Comparison of ENCODE assay signal across 16 cellular contexts in the genomic region with DNA sequence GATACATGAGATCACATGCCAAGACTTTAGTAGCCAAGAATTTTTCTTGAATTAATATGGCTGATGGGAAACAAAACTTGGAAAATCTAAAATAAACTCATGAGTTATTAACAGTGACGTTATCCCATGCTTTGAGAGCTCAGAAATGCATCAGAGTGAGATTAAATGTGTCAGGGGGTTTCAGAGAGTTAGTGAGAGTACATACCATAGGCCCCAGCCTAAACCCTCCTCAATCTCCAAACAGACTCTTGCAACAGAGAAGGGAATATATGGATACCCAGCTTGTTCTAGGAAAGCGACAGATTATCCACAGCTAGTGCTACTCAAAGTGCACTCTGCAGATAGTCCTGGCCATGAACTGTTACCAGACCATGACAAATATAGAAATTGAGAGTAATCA. TPM values are rescaled to one million over a fixed set of nuclear protein-coding genes. Genes with fewer than 3 reads are reported as not detected.
DNase-seq lines count a peak whose midpoint lies in the region; ATAC-seq and TF ChIP-seq lines count a peak whose summit lies in the region.
"Had no signal": no experiment of that assay in that cellular context is flagged by ENCODE, and none has a peak within 500 bp of the region (broad histone marks: within the 10 kb centered on the region; RNA-seq: fewer than 3 reads in every experiment).

No MANE protein-coding gene starts in this region.

- H3K9me3 ChIP-seq in adipocyte (ENCODE audit: control insufficient read depth, low read length) (no peaks in the 10 kb centered on the region), left lung (no peaks in the 10 kb centered on the region), thoracic aorta (no peaks in the 10 kb centered on the region)
- H3K9me3 ChIP-seq: BLaER1, Peyer's patch had no signal

- H3K36me3 ChIP-seq in adipocyte (ENCODE audit: control insufficient read depth, insufficient read depth, low read length, severe bottlenecking) (no peaks in the 10 kb centered on the region), left lung (no peaks in the 10 kb centered on the region), thoracic aorta (no peaks in the 10 kb centered on the region)
- H3K36me3 ChIP-seq: BLaER1, Peyer's patch had no signal

- H3K4me1 ChIP-seq in adipocyte (ENCODE audit: control insufficient read depth, insufficient read depth, low read length) (peaks cover 37% of the 10 kb centered on the region), left lung (no peaks in the 10 kb centered on the region), thoracic aorta (ENCODE audit: control insufficient read depth in 1 of 2, low read depth in 2 of 2) (peaks cover 19 to 33% of the 10 kb centered on the region in 2 donors)
- H3K4me1 ChIP-seq: BLaER1, Peyer's patch had no signal

- H3K27ac ChIP-seq in left lung (no peak overlapping the region), thoracic aorta (peak overlapping the region; percentile 24 to 68)
- H3K27ac ChIP-seq: BLaER1, Peyer's patch had no signal

- H3K9me3 Mint-ChIP-seq in activated T-helper 2 cell treated with anti-CD3 and anti-CD28 coated beads, Interferon-gamma antibody, Interleukin-2, Interleukin-4, amounts not matched to agents 10 μg/mL and 5 μg/mL and 100 μg/mL, durations not matched to agents 14 hours and 24 hours and 36 hours, result no peaks in the 10 kb centered on the region

- intact Hi-C loops in left lung (cut with DNase I), result no loop called here
- intact Hi-C loops in activated T-helper 2 cell treated with anti-CD3 and anti-CD28 coated beads, Interferon-gamma antibody, Interleukin-2, Interleukin-4, amounts not matched to agents 10 μg/mL and 5 μg/mL and 100 μg/mL, durations not matched to agents 14 hours and 24 hours and 36 hours (cut with micrococcal nuclease), result no loop called here

- peak overlapping the region; percentile 65 for H3K9ac ChIP-seq in adipocyte (ENCODE audit: low read length)
- H3K9ac ChIP-seq: BLaER1 had no signal

- H3K27ac Mint-ChIP-seq in activated T-helper 2 cell treated with anti-CD3 and anti-CD28 coated beads, Interferon-gamma antibody, Interleukin-2, Interleukin-4, amounts not matched to agents 10 μg/mL and 5 μg/mL and 100 μg/mL, durations not matched to agents 14 hours and 24 hours and 36 hours, result no peak overlapping the region

- H3K27me3 ChIP-seq in adipocyte (replicated peaks; ENCODE audit: control insufficient read depth, insufficient read depth, low read length) (no peaks in the 10 kb centered on the region), left lung (no peaks in the 10 kb centered on the region), thoracic aorta (replicated peaks; ENCODE audit: insufficient read depth) (no peaks in the 10 kb centered on the region)
- H3K27me3 ChIP-seq: BLaER1, Peyer's patch had no signal

- no peak overlapping the region for H3K4me3 Mint-ChIP-seq in activated T-helper 2 cell treated with anti-CD3 and anti-CD28 coated beads, Interferon-gamma antibody, Interleukin-2, Interleukin-4, amounts not matched to agents 10 μg/mL and 5 μg/mL and 100 μg/mL, durations not matched to agents 14 hours and 24 hours and 36 hours (ENCODE audit: low read depth)

- DNase-seq in adipocyte (ENCODE audit: low read depth), result peak; percentile 10
- DNase-seq in fibroblast of the conjunctiva (ENCODE audit: low read depth), result peak; percentile 10
- no peak for DNase-seq in left lung
- no peak for DNase-seq in thoracic aorta (ENCODE audit: low spot score)
- no peak for DNase-seq in activated CD4-positive, alpha-beta T cell treated with anti-CD3 and anti-CD28 coated beads for 48 hours
- no peak for DNase-seq in NCI-H2196 treated with DMSO at 0.1 percent for 48 hours (lab: John Stamatoyannopoulos, UW; ENCODE audit: unreplicated experiment)
- no peak for DNase-seq in SHP77 (lab: John Stamatoyannopoulos, UW)
- DNase-seq in activated T-helper 2 cell treated with anti-CD3 and anti-CD28 coated beads, Interferon-gamma antibody, Interleukin-2, Interleukin-4, amounts not matched to agents 10 μg/mL and 5 μg/mL and 100 μg/mL, durations not matched to agents 14 hours and 24 hours and 36 hours (ENCODE audit: low spot score), result no peak
- DNase-seq: KBM-7, NCI-H1092 treated with DMSO at 0.1 percent for 48 hours, NCI-H1694 treated with DMSO at 0.1 percent for 48 hours, NCI-H446, Peyer's patch, SIG-M5 had no signal

- no peak for TF ChIP-seq CTCF in left lung (IDR thresholded peaks at IDR 0.05)
- TF ChIP-seq CTCF in thoracic aorta (IDR thresholded peaks at IDR 0.05), result no peak

- peak; percentile 16 for ATAC-seq in left lung
- no peak for ATAC-seq in thoracic aorta (ENCODE audit: insufficient number of reproducible peaks, low FRiP score, low read depth)

- H3K36me3 Mint-ChIP-seq in activated T-helper 2 cell treated with anti-CD3 and anti-CD28 coated beads, Interferon-gamma antibody, Interleukin-2, Interleukin-4, amounts not matched to agents 10 μg/mL and 5 μg/mL and 100 μg/mL, durations not matched to agents 14 hours and 24 hours and 36 hours (ENCODE audit: low read depth), result no peaks in the 10 kb centered on the region

- H3K4me1 Mint-ChIP-seq in activated T-helper 2 cell treated with anti-CD3 and anti-CD28 coated beads, Interferon-gamma antibody, Interleukin-2, Interleukin-4, amounts not matched to agents 10 μg/mL and 5 μg/mL and 100 μg/mL, durations not matched to agents 14 hours and 24 hours and 36 hours (ENCODE audit: low read depth), result no peaks in the 10 kb centered on the region

- no peaks in the 10 kb centered on the region for H3K27me3 Mint-ChIP-seq in activated T-helper 2 cell treated with anti-CD3 and anti-CD28 coated beads, Interferon-gamma antibody, Interleukin-2, Interleukin-4, amounts not matched to agents 10 μg/mL and 5 μg/mL and 100 μg/mL, durations not matched to agents 14 hours and 24 hours and 36 hours (ENCODE audit: low read depth)

- no peak overlapping the region for H3K4me3 ChIP-seq in adipocyte (ENCODE audit: low read length)
- no peak overlapping the region for H3K4me3 ChIP-seq in left lung
- H3K4me3 ChIP-seq in thoracic aorta, result no peak overlapping the region
- H3K4me3 ChIP-seq: BLaER1, Peyer's patch had no signal

RNA-seq across cellular contexts. Expression of a gene that starts 19.3 kb away (rescaled TPM):
- not detected for total RNA-seq in left lung
- total RNA-seq in thoracic aorta, result not detected
- not detected in 2 replicates for total RNA-seq in activated T-helper 2 cell treated with anti-CD3 and anti-CD28 coated beads, Interferon-gamma antibody, Interleukin-2, Interleukin-4, amounts not matched to agents 10 μg/mL and 5 μg/mL and 100 μg/mL, durations not matched to agents 14 hours and 24 hours and 36 hours
- total RNA-seq: H1, Peyer's patch had no signal

Comparison
In these comparisons a context has a peak if more than half of its experiments do, and no peak if none do; other contexts are left out.
1. DNase-seq: peak in adipocyte (single experiment) and fibroblast of the conjunctiva (single experiment); none in left lung (0 of 2), thoracic aorta (single experiment), activated CD4-positive, alpha-beta T cell treated with anti-CD3 and anti-CD28 coated beads for 48 hours (single experiment), NCI-H2196 treated with DMSO at 0.1 percent for 48 hours (single experiment), SHP77 (0 of 2) and activated T-helper 2 cell treated with anti-CD3 and anti-CD28 coated beads, Interferon-gamma antibody, Interleukin-2, Interleukin-4, amounts not matched to agents 10 μg/mL and 5 μg/mL and 100 μg/mL, durations not matched to agents 14 hours and 24 hours and 36 hours (single experiment).
2. H3K27ac ChIP-seq: peak in thoracic aorta (2 of 2); none in left lung (0 of 2).